24 cellular contexts compared by ENCODE assay signal in genomic region chr2:170249761-170250160, GRCh38.
DNase-seq lines count a peak whose midpoint lies in the region; ATAC-seq, FAIRE-seq and TF ChIP-seq lines count a peak whose summit lies in the region.
"Had no signal": no experiment of that assay in that cellular context is flagged by ENCODE, and none has a peak within 500 bp of the region (broad histone marks: within the 10 kb centered on the region; RNA-seq: fewer than 3 reads in every experiment).

No MANE protein-coding gene starts in this region.

- H2BK12ac ChIP-seq in trophoblast cell (ENCODE audit: low read length), result no peak overlapping the region

- H2BK120ac ChIP-seq in trophoblast cell (ENCODE audit: insufficient read depth, low read length, poor library complexity), result no peak overlapping the region

- no peak overlapping the region for H3K23ac ChIP-seq in trophoblast cell (ENCODE audit: low read length)

- H3K9ac ChIP-seq in K562 (ENCODE audit: insufficient read depth in 1 of 2, low read depth in 2 of 2, low read length in 2 of 2), result no peak overlapping the region
- no peak overlapping the region for H3K9ac ChIP-seq in trophoblast cell (ENCODE audit: low read length)
- H3K9ac ChIP-seq: BLaER1 had no signal

- no peak for FAIRE-seq in K562 (lab: Jason Lieb, UNC)
- FAIRE-seq: A204.1, GM12878, GM12892, GM18507 had no signal

- no peaks in the 10 kb centered on the region for H3K9me1 ChIP-seq in K562 (ENCODE audit: control insufficient read depth, insufficient read depth, low read length)

- H3K18ac ChIP-seq in trophoblast cell (ENCODE audit: low read length), result no peak overlapping the region

- intact Hi-C loops in K562 (cut with micrococcal nuclease), result no loop called here

- DNase-seq in DMS79 treated with DMSO at 0.1 percent for 48 hours (lab: John Stamatoyannopoulos, UW) (peak; percentile 11), K562 (ENCODE audit: extremely low read depth in 1 of 4, low spot score in 3 of 4) (no peak), NCI-H2107 treated with DMSO at 0.1 percent for 48 hours (lab: John Stamatoyannopoulos, UW; ENCODE audit: unreplicated experiment) (no peak), substantia nigra (lab: John Stamatoyannopoulos, UW) (no peak), trophoblast cell (no peak)
- DNase-seq: 8988T; ACHN; BE2C; C1 segment of cervical spinal cord; CD4-positive, alpha-beta memory T cell; CD4-positive, CD25-positive, alpha-beta regulatory T cell; CD8-positive, alpha-beta memory T cell; COR-L47; DMS 273 treated with DMSO at 0.1 percent for 48 hours; DMS153; DMS53; DND-41; EL; GDM1 had no signal

- H3K27me3 ChIP-seq in K562 (ENCODE audit: control insufficient read depth in 2 of 2, insufficient read depth in 2 of 2, low read length in 2 of 2), result no peaks in the 10 kb centered on the region
- H3K27me3 ChIP-seq in trophoblast cell (ENCODE audit: insufficient read depth, low read length), result no peaks in the 10 kb centered on the region
- H3K27me3 ChIP-seq: BE2C, BLaER1 had no signal

- no peak for ATAC-seq in K562
- ATAC-seq: GM12878 had no signal

- H3K9me3 ChIP-seq in K562 (replicated peaks; ENCODE audit: control insufficient read depth, insufficient read depth, low read depth, low read length), result peaks cover 9% of the 10 kb centered on the region
- H3K9me3 ChIP-seq in trophoblast cell (ENCODE audit: insufficient read depth, low read depth, low read length), result peaks cover 2% of the 10 kb centered on the region
- H3K9me3 ChIP-seq: BE2C, BLaER1 had no signal

- H3K4me2 ChIP-seq in K562 (ENCODE audit: insufficient read depth, low read length), result no peak overlapping the region
- no peak overlapping the region for H3K4me2 ChIP-seq in trophoblast cell (ENCODE audit: low read length)
- H3K4me2 ChIP-seq: BLaER1 had no signal

- no peak overlapping the region for H2AK5ac ChIP-seq in trophoblast cell (ENCODE audit: low read length)

- H3K27ac ChIP-seq in K562 (ENCODE audit: extremely low read depth, low read depth, low read length) (peak overlapping the region; percentile 6; the same call in 1 of the 3 replicates), substantia nigra (ENCODE audit: low read depth, low read length, poor library complexity, severe bottlenecking) (no peak overlapping the region), trophoblast cell (ENCODE audit: low read depth, low read length) (no peak overlapping the region)
- H3K27ac ChIP-seq: BLaER1 had no signal

- H3K4me1 ChIP-seq in K562 (replicated peaks in 1 of 2; ENCODE audit: control insufficient read depth in 2 of 2, insufficient read depth in 2 of 2, low read length in 2 of 2) (peaks cover 12 to 67% of the 10 kb centered on the region in 2 experiments), trophoblast cell (ENCODE audit: control insufficient read depth in 1 of 2, insufficient read depth in 2 of 2, low read length in 2 of 2) (no peaks in the 10 kb centered on the region)
- H3K4me1 ChIP-seq: BE2C, BLaER1 had no signal

- TF ChIP-seq RAD21 in K562 (CRISPR knock-in tag; conservative IDR thresholded peaks at IDR 0.05 in 1 of 2, IDR thresholded peaks at IDR 0.05 in 1 of 2), result no peak

- H2BK5ac ChIP-seq in trophoblast cell (ENCODE audit: low read depth, low read length, poor library complexity), result no peak overlapping the region

- no peaks in the 10 kb centered on the region for H4K20me1 ChIP-seq in K562 (replicated peaks; ENCODE audit: control insufficient read depth, insufficient read depth, low read length)
- H4K20me1 ChIP-seq: BLaER1 had no signal

- POLR2A ChIA-PET in K562 (lab: Yijun Ruan, JAX), result interaction anchor here (0.7 kb wide), 1 partner anchor 558 kb away, joined by 4 read pairs; no protein-coding TSS in a partner anchor

- no peaks in the 10 kb centered on the region for H3K79me1 ChIP-seq in trophoblast cell (ENCODE audit: low read length)

- no peak for TF ChIP-seq CTCF in K562 (IDR thresholded peaks at IDR 0.05 in 2 of 3, conservative IDR thresholded peaks at IDR 0.05 in 1 of 3; ENCODE audit: insufficient read depth in 2 of 3, low read depth in 1 of 3, low read length in 3 of 3)

- no peak overlapping the region for H3K4ac ChIP-seq in trophoblast cell (ENCODE audit: low read depth, low read length)

- in situ Hi-C loops in K562 (cut with MboI), result no loop called here

- H3K36me3 ChIP-seq in K562 (ENCODE audit: control insufficient read depth, insufficient read depth, low read length), result no peaks in the 10 kb centered on the region
- H3K36me3 ChIP-seq in trophoblast cell (ENCODE audit: control insufficient read depth in 1 of 2, insufficient read depth in 2 of 2, low read length in 2 of 2), result no peaks in the 10 kb centered on the region
- H3K36me3 ChIP-seq: BE2C, BLaER1 had no signal

- H4K91ac ChIP-seq in trophoblast cell (ENCODE audit: low read depth, low read length), result no peak overlapping the region

- H4K8ac ChIP-seq in trophoblast cell (ENCODE audit: low read depth, low read length), result no peak overlapping the region

- TF ChIP-seq POLR2A in K562 (conservative IDR thresholded peaks at IDR 0.05), result no peak

- no peak overlapping the region for H3K4me3 ChIP-seq in K562
- H3K4me3 ChIP-seq in trophoblast cell (ENCODE audit: low read depth, low read length), result no peak overlapping the region
- H3K4me3 ChIP-seq: BLaER1, GM12878 had no signal

- H3K79me2 ChIP-seq in K562 (ENCODE audit: control insufficient read depth, insufficient read depth, low read length), result no peaks in the 10 kb centered on the region
- no peaks in the 10 kb centered on the region for H3K79me2 ChIP-seq in trophoblast cell (ENCODE audit: control insufficient read depth, insufficient read depth, low read length, poor library complexity)

- H3K14ac ChIP-seq in trophoblast cell (ENCODE audit: low read length), result no peak overlapping the region

- no peak for TF ChIP-seq EP300 in K562 (IDR thresholded peaks at IDR 0.05; ENCODE audit: low read length)

- H2AFZ ChIP-seq in K562 (ENCODE audit: low read depth, low read length) (peak overlapping the region; percentile 63), trophoblast cell (ENCODE audit: insufficient read depth, low read length, poor library complexity) (no peak overlapping the region)

- CTCF ChIA-PET in K562 (lab: Yijun Ruan, JAX; ENCODE audit: low intra/inter-chr PET ratio), result no interaction called here

- no TSS peak for BruUV-seq in K562 (replicated peaks; lab: Mats Ljungman, UMichigan)

- H4K12ac ChIP-seq in trophoblast cell (ENCODE audit: low read depth, low read length), result no peak overlapping the region

- WGBS in K562 (ENCODE audit: insufficient coverage, low coverage, missing lambda C conversion rate), result 41% methylated on average over 2 of the region's 2 CpGs
- no CpG with 5 or more reads among the region's 2 CpGs for WGBS in trophoblast cell (ENCODE audit: extremely low coverage, insufficient coverage, insufficient read length)

TF ChIP-seq in K562, 482 proteins besides CTCF, POLR2A, EP300 and RAD21 (continues in another document):
- TF ChIP-seq CUX1 (CRISPR knock-in tag; IDR thresholded peaks at IDR 0.05) (no peak), KHSRP (IDR thresholded peaks at IDR 0.05) (no peak), THRAP3 (IDR thresholded peaks at IDR 0.05; ENCODE audit: borderline replicate concordance) (no peak), ZNF311 (CRISPR knock-in tag; IDR thresholded peaks at IDR 0.05) (peak; percentile 92), RB1 (IDR thresholded peaks at IDR 0.05; ENCODE audit: low read depth) (no peak), MECOM (CRISPR knock-in tag; IDR thresholded peaks at IDR 0.05) (peak; percentile 36; the same call in 1 of the 2 replicates), SAFB2 (IDR thresholded peaks at IDR 0.05; ENCODE audit: borderline replicate concordance, low read depth, low read length, severe bottlenecking) (no peak), MCM5 (IDR thresholded peaks at IDR 0.05; ENCODE audit: low read depth) (no peak), TCF15 (CRISPR knock-in tag; IDR thresholded peaks at IDR 0.05) (no peak)
